ENCODE assay signal across 14 cellular contexts in the genomic region with DNA sequence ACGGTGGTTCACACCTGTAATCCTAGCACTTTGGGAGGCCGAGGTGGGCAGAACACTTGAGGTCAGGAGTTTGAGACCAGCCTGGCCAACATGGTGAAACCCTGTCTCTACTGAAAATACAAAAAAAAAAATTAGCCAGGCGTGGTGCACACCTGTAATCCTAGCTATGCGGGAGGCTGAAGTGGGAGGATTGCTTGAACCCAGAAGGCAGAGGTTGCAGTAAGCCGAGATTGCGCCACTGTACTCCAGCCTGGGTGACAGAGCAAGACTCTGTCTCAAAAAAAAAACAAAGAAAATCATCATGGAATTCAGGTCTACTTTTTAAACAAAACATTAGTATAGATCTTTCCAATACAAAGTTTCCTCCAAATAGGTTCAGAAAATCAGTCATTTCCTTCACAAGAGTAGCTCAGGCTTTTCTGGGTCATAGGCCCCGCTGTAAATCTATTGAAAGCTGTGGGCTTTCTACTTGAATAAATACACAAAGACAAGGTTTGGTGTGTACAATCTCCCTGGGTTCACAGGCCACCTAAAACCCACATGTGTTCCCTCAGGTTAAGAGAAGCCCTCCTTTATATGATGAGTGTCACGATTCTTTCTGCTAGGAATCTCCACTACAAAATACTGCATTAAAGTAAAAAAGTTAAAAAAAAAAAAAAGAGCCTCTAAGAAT. TPM values are rescaled to one million over a fixed set of nuclear protein-coding genes. Genes with fewer than 3 reads are reported as not detected.
"Had no signal": no experiment of that assay in that cellular context is flagged by ENCODE, and none has a peak within 500 bp of the region (broad histone marks: within the 10 kb centered on the region; RNA-seq: fewer than 3 reads in every experiment).

No MANE protein-coding gene starts in this region.

RNA-seq across cellular contexts. Expression of a gene that starts 37.1 kb away (rescaled TPM):
- total RNA-seq: stomach, subcutaneous adipose tissue, suprapubic skin, temporal lobe, thoracic aorta, tibial nerve, transverse colon, upper lobe of left lung, upper lobe of right lung, ureter, urinary bladder, uterus, vagina had no signal
- polyA plus RNA-seq: stomach, thymus, urinary bladder had no signal

RNA-seq across cellular contexts. Expression of a gene that starts 43.4 kb away (rescaled TPM):
- total RNA-seq: stomach, subcutaneous adipose tissue, temporal lobe, thoracic aorta, tibial nerve, transverse colon, upper lobe of right lung, urinary bladder, uterus, vagina had no signal
- polyA plus RNA-seq: stomach, urinary bladder had no signal
